Comparison of ENCODE assay signal across 10 cellular contexts in genomic region chr1:23478896-23479790, GRCh38. TPM values are rescaled to one million over a fixed set of nuclear protein-coding genes. Genes with fewer than 3 reads are reported as not detected.
DNase-seq lines count a peak whose midpoint lies in the region; ATAC-seq, FAIRE-seq and TF ChIP-seq lines count a peak whose summit lies in the region.
"Had no signal": no experiment of that assay in that cellular context is flagged by ENCODE, and none has a peak within 500 bp of the region (broad histone marks: within the 10 kb centered on the region; RNA-seq: fewer than 3 reads in every experiment).

No MANE protein-coding gene starts in this region.

- H3K4me1 ChIP-seq in breast epithelium (peaks cover 0 to 12% of the 10 kb centered on the region in 2 donors), suprapubic skin (peaks cover 68% of the 10 kb centered on the region)

- 49% methylated on average over 9 of the region's 9 CpGs for WGBS in suprapubic skin

- H3K36me3 ChIP-seq in breast epithelium (no peaks in the 10 kb centered on the region), suprapubic skin (no peaks in the 10 kb centered on the region)

- H3K27me3 ChIP-seq in breast epithelium (no peaks in the 10 kb centered on the region), suprapubic skin (no peaks in the 10 kb centered on the region)

- no peak for TF ChIP-seq POLR2A in breast epithelium (IDR thresholded peaks at IDR 0.05)
- peak in 1 of 2 donors; percentile 45 for TF ChIP-seq POLR2A in suprapubic skin (IDR thresholded peaks at IDR 0.05)

- H3K27ac ChIP-seq in breast epithelium (peak overlapping the region; percentile 46 to 75), suprapubic skin (peak overlapping the region; percentile 31)

- H3K9me3 ChIP-seq in breast epithelium (no peaks in the 10 kb centered on the region), suprapubic skin (no peaks in the 10 kb centered on the region)

- DNase-seq in HTR-8/SVneo (ENCODE audit: insufficient read length, low spot score) (peak; percentile 48), breast epithelium (ENCODE audit: low spot score in 2 of 2) (peak; percentile 66 to 78), left lobe of liver (ENCODE audit: low spot score) (peak; percentile 98), suprapubic skin (ENCODE audit: low spot score in 2 of 2) (peak; percentile 84 to 87), NCI-H187 treated with DMSO at 0.1 percent for 48 hours (lab: John Stamatoyannopoulos, UW) (no peak), T-helper 2 cell (no peak), NCI-H748 (lab: John Stamatoyannopoulos, UW; ENCODE audit: unreplicated experiment) (no peak), NOMO-1 treated with DMSO at 0.1 percent for 48 hours (lab: John Stamatoyannopoulos, UW; ENCODE audit: unreplicated experiment) (no peak)
- DNase-seq: retina had no signal

- no peak for TF ChIP-seq EP300 in suprapubic skin (IDR thresholded peaks at IDR 0.05)

- no peak for TF ChIP-seq CTCF in breast epithelium (IDR thresholded peaks at IDR 0.05)
- TF ChIP-seq CTCF in suprapubic skin (IDR thresholded peaks at IDR 0.05), result no peak

- intact Hi-C loops in breast epithelium (cut with DNase I; ENCODE audit: low total_unique reads), result no loop called here

- H3K4me3 ChIP-seq in breast epithelium (no peak overlapping the region), suprapubic skin (no peak overlapping the region)

- ATAC-seq in left lobe of liver, result peak; percentile 80

- FAIRE-seq in HTR-8/SVneo (lab: Jason Lieb, UNC), result no peak
- FAIRE-seq: GM12891 had no signal

RNA-seq across cellular contexts. Expression of gene ASAP3, which starts 4.8 kb away (rescaled TPM):
- 10 to 100 TPM; 47.7 to 61.6 (median 54.9) TPM for total RNA-seq in breast epithelium
- total RNA-seq in left lobe of liver, result 16.7 TPM
- total RNA-seq in suprapubic skin, result 100 to 1,000 TPM in 2 of 4 donors, 10 to 100 TPM in 2; 68.7 to 130 (median 88.5) TPM

RNA-seq across cellular contexts. Expression of gene E2F2, which starts 51.9 kb away (rescaled TPM):
- under 1 TPM; under 0.01 to 0.73 (median 0.33) TPM for total RNA-seq in breast epithelium
- total RNA-seq in left lobe of liver, result 0.15 TPM
- total RNA-seq in suprapubic skin, result 10 to 100 TPM in 2 of 4 donors, 1 to 10 TPM in 2; 4.5 to 12.9 (median 8.4) TPM

RNA-seq across cellular contexts. Expression of gene TCEA3, which starts 54.6 kb away (rescaled TPM):
- total RNA-seq in breast epithelium (10 to 100 TPM in 2 of 3 donors, 1 to 10 TPM in 1; 8.5 to 38.0 (median 31.2) TPM), left lobe of liver (70.9 TPM), suprapubic skin (10 to 100 TPM; 34.1 to 93.1 (median 43.2) TPM)

Comparison
In these comparisons a context has a peak if more than half of its experiments do, and no peak if none do; other contexts are left out.
1. DNase-seq: peak in HTR-8/SVneo (single experiment), breast epithelium (2 of 2), left lobe of liver (single experiment) and suprapubic skin (2 of 2); none in NCI-H187 treated with DMSO at 0.1 percent for 48 hours (single experiment), T-helper 2 cell (0 of 5), NCI-H748 (single experiment) and NOMO-1 treated with DMSO at 0.1 percent for 48 hours (single experiment).